13 cellular contexts compared by ENCODE assay signal in genomic region chrX:39726810-39727209, GRCh38.
DNase-seq lines count a peak whose midpoint lies in the region; ATAC-seq and TF ChIP-seq lines count a peak whose summit lies in the region.
"Had no signal": no experiment of that assay in that cellular context is flagged by ENCODE, and none has a peak within 500 bp of the region (broad histone marks: within the 10 kb centered on the region; RNA-seq: fewer than 3 reads in every experiment).

No MANE protein-coding gene starts in this region.

- WGBS in smooth muscle cell (ENCODE audit: low lambda C conversion rate): 26% methylated on average over 3 of the region's 3 CpGs

- peak overlapping the region; percentile 7 for H3K4me2 ChIP-seq in smooth muscle cell

- TF ChIP-seq CTCF in fibroblast of mammary gland (conservative IDR thresholded peaks at IDR 0.05; ENCODE audit: control insufficient read depth, insufficient read depth, low read depth, low read length) (no peak), smooth muscle cell (IDR thresholded peaks at IDR 0.05; ENCODE audit: borderline replicate concordance, insufficient read depth, poor library complexity, severe bottlenecking) (no peak)

- DNase-seq in NCI-H1092 treated with DMSO at 0.1 percent for 48 hours (lab: John Stamatoyannopoulos, UW) (peak; percentile 5), NCI-H1092 (lab: John Stamatoyannopoulos, UW) (no peak), NCI-H82 treated with DMSO at 0.1 percent for 48 hours (lab: John Stamatoyannopoulos, UW; ENCODE audit: unreplicated experiment) (peak; percentile 39), fibroblast of mammary gland (ENCODE audit: low read depth) (peak; percentile 69), smooth muscle cell (lab: John Stamatoyannopoulos, UW; ENCODE audit: unreplicated experiment) (no peak), globus pallidus (ENCODE audit: low spot score) (no peak)
- DNase-seq in activated naive CD4-positive, alpha-beta T cell (lab: John Stamatoyannopoulos, UW): no peak
- DNase-seq: activated CD4-positive, CD25-positive, alpha-beta regulatory T cell treated with anti-CD3 and anti-CD28 coated beads, Interleukin-2, amount 50 U/mL, for 72 hours; kidney; testis had no signal

- H3K27ac ChIP-seq in smooth muscle cell (ENCODE audit: low read depth): peak overlapping the region; percentile 78
- H3K27ac ChIP-seq: 22Rv1, testis had no signal

- H4K20me1 ChIP-seq in smooth muscle cell (ENCODE audit: low read depth): no peaks in the 10 kb centered on the region

- H3K4me3 ChIP-seq in fibroblast of mammary gland (ENCODE audit: control insufficient read depth, low read depth, low read length) (no peak overlapping the region), smooth muscle cell (no peak overlapping the region)
- H3K4me3 ChIP-seq: testis had no signal

- no peak overlapping the region for H2AFZ ChIP-seq in smooth muscle cell (ENCODE audit: low read depth)

- H3K36me3 ChIP-seq in smooth muscle cell (ENCODE audit: low read depth): no peaks in the 10 kb centered on the region

- peak overlapping the region; percentile 3 for H3K9ac ChIP-seq in smooth muscle cell (ENCODE audit: low read depth)

- H3K79me2 ChIP-seq in smooth muscle cell (ENCODE audit: low read depth): no peaks in the 10 kb centered on the region

- peaks cover 42% of the 10 kb centered on the region for H3F3A ChIP-seq in smooth muscle cell (ENCODE audit: low read depth)

- no peak for ATAC-seq in HG02970 (IDR thresholded peaks at IDR 0.05; ENCODE audit: low FRiP score, unreplicated experiment)
- ATAC-seq: activated naive CD4-positive, alpha-beta T cell treated with anti-CD3 and anti-CD28 coated beads, Interleukin-2, amount 50 U/mL, for 72 hours had no signal

- peaks cover 10% of the 10 kb centered on the region for H3K4me1 ChIP-seq in smooth muscle cell (ENCODE audit: low read depth)
- H3K4me1 ChIP-seq: testis had no signal

- H3K27me3 ChIP-seq in smooth muscle cell (ENCODE audit: low read depth): no peaks in the 10 kb centered on the region
- H3K27me3 ChIP-seq: testis had no signal

- H3K9me3 ChIP-seq in smooth muscle cell (replicated peaks; ENCODE audit: low read depth): no peaks in the 10 kb centered on the region
- H3K9me3 ChIP-seq: testis had no signal

Comparison
In these comparisons a context has a peak if more than half of its experiments do, and no peak if none do; other contexts are left out.
1. DNase-seq: peak in NCI-H1092 treated with DMSO at 0.1 percent for 48 hours (single experiment), NCI-H82 treated with DMSO at 0.1 percent for 48 hours (single experiment) and fibroblast of mammary gland (single experiment); none in NCI-H1092 (single experiment), smooth muscle cell (single experiment), activated naive CD4-positive, alpha-beta T cell (0 of 4) and globus pallidus (single experiment).